Comparison of ENCODE assay signal across 14 cellular contexts in genomic region chr6:88588938-88589337, GRCh38.
"Had no signal": no experiment of that assay in that cellular context is flagged by ENCODE, and none has a peak within 500 bp of the region (broad histone marks: within the 10 kb centered on the region; RNA-seq: fewer than 3 reads in every experiment).

No MANE protein-coding gene starts in this region.

- ATAC-seq: activated naive CD4-positive, alpha-beta T cell treated with anti-CD3 and anti-CD28 coated beads, Interleukin-2, amount 50 U/mL, for 72 hours; left ventricle myocardium superior; right cardiac atrium; stimulated activated naive CD8-positive, alpha-beta T cell treated with anti-CD3 and anti-CD28 coated beads, Interleukin-15, Interleukin-2, amounts not matched to agents 100 U/mL and 50 U/mL, for 24 hours had no signal

- H3K27me3 ChIP-seq: adrenal gland, transverse colon, uterus had no signal

- H3K4me1 ChIP-seq: esophagus squamous epithelium, transverse colon, uterus had no signal

- DNase-seq: activated CD4-positive, alpha-beta T cell treated with anti-CD3 and anti-CD28 coated beads, Interleukin-2, amount 50 U/mL, for 4 hours; activated gamma-delta T cell treated with Interleukin-2 at 50 U/mL for 16 hours; activated T-cell treated with anti-CD3 and anti-CD28 coated beads for 4 hours; effector CD8-positive, alpha-beta T cell; esophagus squamous epithelium; left ventricle myocardium superior; right cardiac atrium; stimulated activated naive CD8-positive, alpha-beta T cell treated with anti-CD3 and anti-CD28 coated beads, Interleukin-15, Interleukin-2, amounts not matched to agents 100 U/mL and 50 U/mL, for 24 hours; transverse colon; uterus had no signal

- H3K36me3 ChIP-seq: adrenal gland, esophagus squamous epithelium, transverse colon, uterus had no signal

- H3K4me3 ChIP-seq: adrenal gland, esophagus squamous epithelium, transverse colon, uterus had no signal

- H3K27ac ChIP-seq: adrenal gland, esophagus squamous epithelium, transverse colon, uterus had no signal

- H3K9me3 ChIP-seq: adrenal gland, esophagus squamous epithelium, transverse colon, uterus had no signal

- FAIRE-seq: endothelial cell of umbilical vein, TTC549 had no signal
